ENCODE assay signal across 27 cellular contexts in genomic region chr2:207760453-207760852, GRCh38.
"Had no signal": no experiment of that assay in that cellular context is flagged by ENCODE, and none has a peak within 500 bp of the region (broad histone marks: within the 10 kb centered on the region; RNA-seq: fewer than 3 reads in every experiment).

No MANE protein-coding gene starts in this region.

- H3K4me3 ChIP-seq: heart right ventricle, hepatocyte, left ventricle myocardium inferior, lung, ovary, prostate gland, sigmoid colon, spleen, suprapubic skin, thoracic aorta, tibial artery, upper lobe of right lung had no signal

- H3K36me3 ChIP-seq: ovary, prostate gland, suprapubic skin, thoracic aorta had no signal

- H3K9me3 ChIP-seq: heart right ventricle, left ventricle myocardium inferior, ovary, prostate gland, sigmoid colon, spleen, suprapubic skin, thoracic aorta, tibial artery, upper lobe of right lung had no signal

- ATAC-seq: heart right ventricle; natural killer cell; right cardiac atrium; stimulated activated effector memory CD8-positive, alpha-beta T cell treated with anti-CD3 and anti-CD28 coated beads, Interleukin-12 subunit alpha, Interleukin-12 subunit beta, amount 100 ng/mL, for 72 hours; upper lobe of right lung had no signal

- H3K27ac Mint-ChIP-seq: mesothelial cell of epicardium; natural killer cell; nephron progenitor cell; stimulated activated effector memory CD8-positive, alpha-beta T cell treated with anti-CD3 and anti-CD28 coated beads, Interleukin-12 subunit alpha, Interleukin-12 subunit beta, amount 100 ng/mL, for 72 hours; stimulated activated naive CD8-positive, alpha-beta T cell treated with anti-CD3 and anti-CD28 coated beads, Interleukin-15, Interleukin-2, amounts not matched to agents 100 ng/mL and 50 ng/mL, for 24 hours had no signal

- H3K27ac ChIP-seq: heart right ventricle, hepatocyte, left ventricle myocardium inferior, ovary, prostate gland, sigmoid colon, spleen, suprapubic skin, thoracic aorta, tibial artery, upper lobe of right lung had no signal

- DNase-seq: heart right ventricle; islet precursor cell; left ventricle myocardium inferior; mesendoderm; naive B cell; natural killer cell; nephron progenitor cell; nucleus accumbens; ovary; retina; right cardiac atrium; sigmoid colon; small intestine; spleen; stimulated activated CD4-positive, alpha-beta T cell treated with anti-CD3 and anti-CD28 coated beads, Interleukin-4, amount 100 ng/mL, for 24 hours; stimulated activated naive CD4-positive, alpha-beta T cell; tibial artery; trophoblast cell; upper lobe of right lung had no signal

- H3K4me1 Mint-ChIP-seq: mesothelial cell of epicardium; natural killer cell; nephron progenitor cell; stimulated activated effector memory CD8-positive, alpha-beta T cell treated with anti-CD3 and anti-CD28 coated beads, Interleukin-12 subunit alpha, Interleukin-12 subunit beta, amount 100 ng/mL, for 72 hours had no signal

- H3K27me3 ChIP-seq: heart right ventricle, hepatocyte, ovary, sigmoid colon, spleen, suprapubic skin, tibial artery, upper lobe of right lung had no signal

- H3K36me3 Mint-ChIP-seq: mesothelial cell of epicardium; naive B cell; natural killer cell; stimulated activated effector memory CD8-positive, alpha-beta T cell treated with anti-CD3 and anti-CD28 coated beads, Interleukin-12 subunit alpha, Interleukin-12 subunit beta, amount 100 ng/mL, for 72 hours had no signal

- H2AFZ ChIP-seq: hepatocyte had no signal

- H3K9me3 Mint-ChIP-seq: mesothelial cell of epicardium; naive B cell; natural killer cell; nephron progenitor cell; stimulated activated effector memory CD8-positive, alpha-beta T cell treated with anti-CD3 and anti-CD28 coated beads, Interleukin-12 subunit alpha, Interleukin-12 subunit beta, amount 100 ng/mL, for 72 hours; stimulated activated naive CD8-positive, alpha-beta T cell treated with anti-CD3 and anti-CD28 coated beads, Interleukin-15, Interleukin-2, amounts not matched to agents 100 ng/mL and 50 ng/mL, for 24 hours had no signal

- H3K4me3 Mint-ChIP-seq: mesothelial cell of epicardium; natural killer cell; nephron progenitor cell; stimulated activated effector memory CD8-positive, alpha-beta T cell treated with anti-CD3 and anti-CD28 coated beads, Interleukin-12 subunit alpha, Interleukin-12 subunit beta, amount 100 ng/mL, for 72 hours; stimulated activated naive CD8-positive, alpha-beta T cell treated with anti-CD3 and anti-CD28 coated beads, Interleukin-15, Interleukin-2, amounts not matched to agents 100 ng/mL and 50 ng/mL, for 24 hours had no signal

- H3K4me2 ChIP-seq: hepatocyte had no signal

- H3K4me1 ChIP-seq: suprapubic skin, tibial artery had no signal
